In genomic region chr1:30638811-30639210, GRCh38 we compare ENCODE assay signal across 17 cellular contexts.
DNase-seq lines count a peak whose midpoint lies in the region; ATAC-seq and TF ChIP-seq lines count a peak whose summit lies in the region.
"Had no signal": no experiment of that assay in that cellular context is flagged by ENCODE, and none has a peak within 500 bp of the region (broad histone marks: within the 10 kb centered on the region; RNA-seq: fewer than 3 reads in every experiment).

No MANE protein-coding gene starts in this region.

- H3K27me3 ChIP-seq in heart left ventricle, result peaks cover 0 to 18% (median 0%) of the 10 kb centered on the region in 9 donors
- peaks cover 34% of the 10 kb centered on the region for H3K27me3 ChIP-seq in left ventricle myocardium inferior (ENCODE audit: low read depth)
- H3K27me3 ChIP-seq in sigmoid colon, result no peaks in the 10 kb centered on the region
- H3K27me3 ChIP-seq: BE2C had no signal

- H3K4me3 ChIP-seq in heart left ventricle, result no peak overlapping the region
- H3K4me3 ChIP-seq in left ventricle myocardium inferior, result no peak overlapping the region
- H3K4me3 ChIP-seq in sigmoid colon, result no peak overlapping the region
- H3K4me3 ChIP-seq: GM12878 had no signal

- TF ChIP-seq CTCF in heart left ventricle (IDR thresholded peaks at IDR 0.05) (no peak), left ventricle myocardium inferior (IDR thresholded peaks at IDR 0.05; ENCODE audit: borderline replicate concordance) (no peak), sigmoid colon (IDR thresholded peaks at IDR 0.05) (no peak)

- WGBS in heart left ventricle, 4 donors, result 50 to 80% (median 61%) methylated on average over 2 to 5 of the region's 5 CpGs
- WGBS in sigmoid colon, 2 donors, result 86% methylated on average over 5 of the region's 5 CpGs

- intact Hi-C loops in heart left ventricle (cut with DNase I), result loop anchor here in 1 of 10 donors (2.0 kb wide), 1 partner anchor 116 kb away; no protein-coding TSS in a partner anchor
- intact Hi-C loops in cardiac septum (cut with DNase I), result no loop called here
- intact Hi-C loops in left ventricle myocardium inferior (cut with micrococcal nuclease), result no loop called here
- intact Hi-C loops in sigmoid colon (cut with DNase I), result loop anchor here (5.0 kb wide), 1 partner anchor 38 kb away; no protein-coding TSS in a partner anchor

- peak in 2 of 5 donors; percentile 49 to 64 for DNase-seq in heart left ventricle
- DNase-seq in cardiac septum (ENCODE audit: low spot score), result no peak
- no peak for DNase-seq in left ventricle myocardium inferior
- peak; percentile 37 for DNase-seq in sigmoid colon
- no peak for DNase-seq in glomerular visceral epithelial cell (ENCODE audit: extremely low spot score)
- DNase-seq: BE2C; C1 segment of cervical spinal cord; CD4-positive, CD25-positive, alpha-beta regulatory T cell; CD8-positive, alpha-beta memory T cell; COR-L47; DMS 273 treated with DMSO at 0.1 percent for 48 hours; DMS53; DND-41; EL; H9 had no signal

- ATAC-seq in heart left ventricle (peak in 3 of 4 donors; percentile 67 to 84 (median 83)), HG02840 (IDR thresholded peaks at IDR 0.05; ENCODE audit: low FRiP score, unreplicated experiment) (no peak)
- ATAC-seq: GM12878 had no signal

- TF ChIP-seq POLR2A in heart left ventricle (IDR thresholded peaks at IDR 0.05) (no peak), sigmoid colon (IDR thresholded peaks at IDR 0.05) (no peak)

- peaks cover 0 to 7% (median 0%) of the 10 kb centered on the region in 12 donors for H3K4me1 ChIP-seq in heart left ventricle
- H3K4me1 ChIP-seq in left ventricle myocardium inferior, result peaks cover 24% of the 10 kb centered on the region
- peaks cover 0 to 24% (median 18%) of the 10 kb centered on the region in 4 donors for H3K4me1 ChIP-seq in sigmoid colon
- H3K4me1 ChIP-seq: BE2C had no signal

- peak overlapping the region in 2 of 12 donors; percentile 27 to 56 for H3K27ac ChIP-seq in heart left ventricle
- H3K27ac ChIP-seq in left ventricle myocardium inferior (replicated peaks), result peak overlapping the region; percentile 27
- no peak overlapping the region for H3K27ac ChIP-seq in sigmoid colon

- TF ChIP-seq EP300 in sigmoid colon (IDR thresholded peaks at IDR 0.05), result no peak

- H3K9me3 ChIP-seq in heart left ventricle, result no peaks in the 10 kb centered on the region
- no peaks in the 10 kb centered on the region for H3K9me3 ChIP-seq in left ventricle myocardium inferior (replicated peaks)
- no peaks in the 10 kb centered on the region for H3K9me3 ChIP-seq in sigmoid colon
- H3K9me3 ChIP-seq: BE2C had no signal

- no peaks in the 10 kb centered on the region for H3K36me3 ChIP-seq in heart left ventricle
- no peaks in the 10 kb centered on the region for H3K36me3 ChIP-seq in left ventricle myocardium inferior
- H3K36me3 ChIP-seq in sigmoid colon, result no peaks in the 10 kb centered on the region
- H3K36me3 ChIP-seq: BE2C had no signal
